ENCODE assay signal across 8 cellular contexts in the genomic region with DNA sequence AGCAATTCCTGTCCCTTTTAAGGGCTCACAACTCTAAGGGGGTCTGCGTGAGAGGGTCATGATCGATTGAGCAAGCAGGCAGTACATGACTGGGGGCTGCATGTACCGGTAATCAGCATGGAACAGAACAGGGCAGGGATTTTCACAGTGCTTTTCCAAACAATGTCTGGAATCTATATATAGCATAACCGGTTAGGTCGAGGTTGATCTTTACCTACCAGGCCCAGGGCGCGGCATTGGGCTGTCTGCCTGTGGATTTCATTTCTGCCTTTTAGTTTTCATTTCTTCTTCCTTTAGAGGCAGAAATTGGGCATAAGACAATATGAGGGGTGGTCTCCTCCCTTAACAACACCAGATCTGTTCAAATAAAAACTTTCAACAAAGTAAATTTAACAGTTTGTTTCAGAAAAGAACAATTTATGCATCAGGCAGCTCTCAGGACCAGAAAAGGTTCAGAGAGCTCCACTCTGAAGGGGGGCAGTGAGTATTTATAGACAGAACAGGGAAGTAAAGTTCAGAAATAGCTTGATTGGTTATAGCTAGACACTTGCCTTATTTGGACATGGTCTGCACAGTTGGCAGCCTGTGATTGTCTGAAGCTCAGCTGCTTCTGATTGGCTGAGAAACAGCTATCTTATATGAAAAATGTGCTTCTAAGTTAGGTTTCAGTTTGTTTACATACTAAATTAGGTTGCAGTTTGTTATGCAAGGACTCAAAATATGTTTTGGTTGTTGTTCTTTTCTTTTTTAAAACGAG. TPM values are rescaled to one million over a fixed set of nuclear protein-coding genes. Genes with fewer than 3 reads are reported as not detected.
DNase-seq lines count a peak whose midpoint lies in the region; TF ChIP-seq lines count a peak whose summit lies in the region.

No MANE protein-coding gene starts in this region.

- no peaks in the 10 kb centered on the region for H3K9me3 ChIP-seq in right atrium auricular region

- peak overlapping the region; percentile 18 to 53 for H3K27ac ChIP-seq in right atrium auricular region

- POLR2A ChIA-PET in HEK293T (lab: Yijun Ruan, JAX) = no interaction called here

- H3K4me3 ChIP-seq in right atrium auricular region (no peak overlapping the region), H7 (ENCODE audit: insufficient read depth, low read depth, low read length) (no peak overlapping the region)

- no peaks in the 10 kb centered on the region for H3K27me3 ChIP-seq in right atrium auricular region
- no peaks in the 10 kb centered on the region for H3K27me3 ChIP-seq in H7 (ENCODE audit: control insufficient read depth, insufficient read depth, low read length)

- DNase-seq in DMS53 treated with DMSO at 0.1 percent for 48 hours (lab: John Stamatoyannopoulos, UW; ENCODE audit: unreplicated experiment) = peak; percentile 2
- peak; percentile 39 for DNase-seq in HCEC 1CT
- peak; percentile 74 for DNase-seq in NOMO-1 treated with DMSO at 0.1 percent for 48 hours (lab: John Stamatoyannopoulos, UW; ENCODE audit: unreplicated experiment)
- DNase-seq in right atrium auricular region (ENCODE audit: low spot score) = no peak
- no peak for DNase-seq in H7
- DNase-seq in G401 (ENCODE audit: low spot score) = no peak
- no peak for DNase-seq in HEK293T (ENCODE audit: extremely low spot score)
- no peak for DNase-seq in GM20000 (ENCODE audit: low spot score)

- in situ Hi-C loops in G401 (cut with HindIII; ENCODE audit: low sequenced_read_pairs) = no loop called here

- H3K36me3 ChIP-seq in right atrium auricular region (no peaks in the 10 kb centered on the region), H7 (replicated peaks; ENCODE audit: control insufficient read depth, insufficient read depth, low read length) (no peaks in the 10 kb centered on the region)

- CTCF ChIA-PET in HEK293T (lab: Yijun Ruan, JAX) = interaction anchor here (1.8 kb wide), 1 partner anchor 17 kb away, joined by 5 read pairs; no protein-coding TSS in a partner anchor

- TF ChIP-seq CTCF in right atrium auricular region (IDR thresholded peaks at IDR 0.05) = no peak
- no peak for TF ChIP-seq CTCF in GM20000 (IDR thresholded peaks at IDR 0.05; ENCODE audit: extremely low read depth, missing control alignments)

- peaks cover 0 to 10% of the 10 kb centered on the region in 2 donors for H3K4me1 ChIP-seq in right atrium auricular region

TF ChIP-seq in HEK293T, 16 proteins besides CTCF, POLR2A, EP300 and RAD21:
- TF ChIP-seq, protein P1, sequence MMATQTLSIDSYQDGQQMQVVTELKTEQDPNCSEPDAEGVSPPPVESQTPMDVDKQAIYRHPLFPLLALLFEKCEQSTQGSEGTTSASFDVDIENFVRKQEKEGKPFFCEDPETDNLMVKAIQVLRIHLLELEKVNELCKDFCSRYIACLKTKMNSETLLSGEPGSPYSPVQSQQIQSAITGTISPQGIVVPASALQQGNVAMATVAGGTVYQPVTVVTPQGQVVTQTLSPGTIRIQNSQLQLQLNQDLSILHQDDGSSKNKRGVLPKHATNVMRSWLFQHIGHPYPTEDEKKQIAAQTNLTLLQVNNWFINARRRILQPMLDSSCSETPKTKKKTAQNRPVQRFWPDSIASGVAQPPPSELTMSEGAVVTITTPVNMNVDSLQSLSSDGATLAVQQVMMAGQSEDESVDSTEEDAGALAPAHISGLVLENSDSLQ (IDR thresholded peaks at IDR 0.05) = no peak
- TF ChIP-seq ARNT (IDR thresholded peaks at IDR 0.05) (no peak), NFRKB (IDR thresholded peaks at IDR 0.05) (no peak), TARDBP (IDR thresholded peaks at IDR 0.05) (no peak), ZNF384 (IDR thresholded peaks at IDR 0.05) (no peak), SP1 (IDR thresholded peaks at IDR 0.05) (no peak), BHLHE40 (IDR thresholded peaks at IDR 0.05; ENCODE audit: borderline replicate concordance) (no peak)

RNA-seq across cellular contexts. Expression of a gene that starts 17.2 kb away (rescaled TPM):
- total RNA-seq in right atrium auricular region = 10 to 100 TPM; 15.6 to 16.4 TPM
- total RNA-seq in H7 (2014; rRNA removed; shearing (Covaris generic)) = 31.7 and 34.1 TPM in 2 replicates
- total RNA-seq in G401 (2014; rRNA removed; shearing (Covaris generic)) = 8.7 and 17.8 TPM in 2 replicates

RNA-seq across cellular contexts. Expression of a gene that starts 36.4 kb away (rescaled TPM):
- total RNA-seq in right atrium auricular region = 10 to 100 TPM; 29.9 to 33.1 TPM
- 4.2 and 6.6 TPM in 2 replicates for total RNA-seq in H7 (2014; rRNA removed; shearing (Covaris generic))
- not detected in 2 replicates for total RNA-seq in G401 (2014; rRNA removed; shearing (Covaris generic))

Comparison
In these comparisons a context has a peak if more than half of its experiments do, and no peak if none do; other contexts are left out.
1. DNase-seq: peak in DMS53 treated with DMSO at 0.1 percent for 48 hours (single experiment), HCEC 1CT (single experiment) and NOMO-1 treated with DMSO at 0.1 percent for 48 hours (single experiment); none in right atrium auricular region (single experiment), H7 (single experiment), G401 (single experiment), HEK293T (single experiment) and GM20000 (single experiment).